8 cellular contexts compared by ENCODE assay signal in genomic region chr4:55947912-55948725, GRCh38. TPM values are rescaled to one million over a fixed set of nuclear protein-coding genes. Genes with fewer than 3 reads are reported as not detected.
DNase-seq lines count a peak whose midpoint lies in the region; ATAC-seq, FAIRE-seq and TF ChIP-seq lines count a peak whose summit lies in the region.

No MANE protein-coding gene starts in this region.

- H3K4me2 ChIP-seq in astrocyte (ENCODE audit: low read length) = peak overlapping the region; percentile 91

- peak overlapping the region; percentile 99 for H3K27ac ChIP-seq in RWPE1
- H3K27ac ChIP-seq in astrocyte (ENCODE audit: low read depth, low read length) = peak overlapping the region; percentile 97
- no peak overlapping the region for H3K27ac ChIP-seq in iPS-20b (ENCODE audit: low read length)

- CTCF ChIA-PET in RWPE1 (lab: Yijun Ruan, JAX) = interaction anchor here (0.5 to 1.3 kb wide), 12 partner anchors 8 to 788 kb away, joined by 3 to 8 read pairs (median 4); partner anchors contain the start of gene AASDH

- peaks cover 14% of the 10 kb centered on the region for H3K4me1 Mint-ChIP-seq in astrocyte (ENCODE audit: low read depth, unreplicated experiment)

- peaks cover 7% of the 10 kb centered on the region for H3K36me3 ChIP-seq in astrocyte (ENCODE audit: insufficient read depth, low read length)
- peaks cover 12% of the 10 kb centered on the region for H3K36me3 ChIP-seq in iPS-20b (ENCODE audit: insufficient read depth, low read depth, low read length)

- peaks cover 37% of the 10 kb centered on the region for H3K79me2 ChIP-seq in astrocyte (ENCODE audit: insufficient read depth, low read length)

- H3K4me3 ChIP-seq in astrocyte (ENCODE audit: insufficient read depth, low read depth, low read length) (peak overlapping the region; percentile 91), iPS-20b (ENCODE audit: low read length) (peak overlapping the region; percentile 92)

- DNase-seq in GM12891 (ENCODE audit: insufficient read length, low spot score) (no peak), RWPE1 (ENCODE audit: low spot score) (peak; percentile 77), astrocyte (ENCODE audit: low read depth) (peak; percentile 94), HuH-7 (ENCODE audit: low spot score) (no peak), NCI-H510A treated with DMSO at 0.1 percent for 48 hours (lab: John Stamatoyannopoulos, UW) (no peak)
- DNase-seq in stimulated activated CD4-positive, alpha-beta T cell treated with anti-CD3 and anti-CD28 coated beads, Interleukin-15, amount 100 ng/mL, for 24 hours = peak; percentile 63

- ATAC-seq in HG02759 (IDR thresholded peaks at IDR 0.05; ENCODE audit: unreplicated experiment) = peak; percentile 16

- peak overlapping the region; percentile 85 for H3K4me3 Mint-ChIP-seq in astrocyte (ENCODE audit: unreplicated experiment)

- no peaks in the 10 kb centered on the region for H4K20me1 ChIP-seq in astrocyte (ENCODE audit: insufficient read depth, low read length)

- POLR2A ChIA-PET in RWPE1 (lab: Yijun Ruan, JAX; ENCODE audit: low non-redundant PET) = no interaction called here

- TF ChIP-seq CTCF in RWPE1 (conservative IDR thresholded peaks at IDR 0.05; ENCODE audit: low read depth) (no peak), astrocyte (IDR thresholded peaks at IDR 0.05; ENCODE audit: insufficient read depth, low read depth, low read length) (no peak)

- FAIRE-seq in GM12891 (lab: Jason Lieb, UNC) (no peak), astrocyte (lab: Jason Lieb, UNC) (peak; percentile 9)

- no peaks in the 10 kb centered on the region for H3K27me3 Mint-ChIP-seq in astrocyte (ENCODE audit: low read depth, unreplicated experiment)

- H3K9ac ChIP-seq in astrocyte (ENCODE audit: low read length) = peak overlapping the region; percentile 88
- peak overlapping the region; percentile 29; the same call in 1 of the 2 replicates for H3K9ac ChIP-seq in iPS-20b (ENCODE audit: low read depth, low read length)

- H3K36me3 Mint-ChIP-seq in astrocyte (ENCODE audit: low read depth, unreplicated experiment) = no peaks in the 10 kb centered on the region

- peak overlapping the region; percentile 65 for H2AFZ ChIP-seq in astrocyte (ENCODE audit: low read depth, low read length)

- TF ChIP-seq POLR2A in GM12891 (IDR thresholded peaks at IDR 0.05; ENCODE audit: low read depth, low read length) = peak; percentile 66; the same call in 1 of the 2 replicates

- H3K4me1 ChIP-seq in astrocyte (ENCODE audit: insufficient read depth, low read length) (peaks cover 19% of the 10 kb centered on the region), iPS-20b (ENCODE audit: insufficient read depth, low read length) (peaks cover 19% of the 10 kb centered on the region)

- H3K9me3 ChIP-seq in astrocyte (ENCODE audit: insufficient read depth, low read depth, low read length) (no peaks in the 10 kb centered on the region), iPS-20b (ENCODE audit: insufficient read depth, low read depth, low read length) (no peaks in the 10 kb centered on the region)

- peak overlapping the region; percentile 75 for H3K27ac Mint-ChIP-seq in astrocyte (ENCODE audit: unreplicated experiment)

- H3K9me3 Mint-ChIP-seq in astrocyte (ENCODE audit: unreplicated experiment) = no peaks in the 10 kb centered on the region

- H3K27me3 ChIP-seq in astrocyte (ENCODE audit: insufficient read depth, low read length) (no peaks in the 10 kb centered on the region), iPS-20b (ENCODE audit: insufficient read depth, low read length) (no peaks in the 10 kb centered on the region)

TF ChIP-seq in GM12891, 5 proteins besides CTCF, POLR2A, EP300 and RAD21:
- no peak for TF ChIP-seq PAX5 (IDR thresholded peaks at IDR 0.05; ENCODE audit: insufficient read depth, low read length, severe bottlenecking)
- peak; percentile 52 for TF ChIP-seq SPI1 (IDR thresholded peaks at IDR 0.05; ENCODE audit: low read depth, low read length)
- no peak for TF ChIP-seq POU2F2 (IDR thresholded peaks at IDR 0.05; ENCODE audit: low read depth, low read length)

RNA-seq across cellular contexts. Expression of gene CEP135, which starts 0.6 kb away (rescaled TPM):
- 3.5 TPM for polyA plus RNA-seq in GM12891 (2012; ENCODE audit: low read depth, missing spikeins)
- total RNA-seq in astrocyte = 5.9 and 8.2 TPM in 2 replicates

Comparison
In these comparisons a context has a peak if more than half of its experiments do, and no peak if none do; other contexts are left out.
1. DNase-seq: peak in RWPE1 (single experiment), astrocyte (single experiment) and stimulated activated CD4-positive, alpha-beta T cell treated with anti-CD3 and anti-CD28 coated beads, Interleukin-15, amount 100 ng/mL, for 24 hours (single experiment); none in GM12891 (single experiment), HuH-7 (single experiment) and NCI-H510A treated with DMSO at 0.1 percent for 48 hours (single experiment).